ENCODE assay signal across 17 cellular contexts in genomic region chr3:196236169-196236568, GRCh38. TPM values are rescaled to one million over a fixed set of nuclear protein-coding genes. Genes with fewer than 3 reads are reported as not detected.
DNase-seq lines count a peak whose midpoint lies in the region; ATAC-seq and TF ChIP-seq lines count a peak whose summit lies in the region.
"Had no signal": no experiment of that assay in that cellular context is flagged by ENCODE, and none has a peak within 500 bp of the region (broad histone marks: within the 10 kb centered on the region; RNA-seq: fewer than 3 reads in every experiment).

No MANE protein-coding gene starts in this region.

- no peaks in the 10 kb centered on the region for H3K27me3 ChIP-seq in BLaER1 treated with 17β-estradiol and CSF1 and Interleukin-3, amounts not matched to agents 10 nM and 100 nM
- no peaks in the 10 kb centered on the region for H3K27me3 ChIP-seq in stomach smooth muscle (ENCODE audit: control insufficient read depth in 1 of 2, insufficient read depth in 2 of 2, low read length in 2 of 2)

- DNase-seq in natural killer cell (no peak), C1 segment of cervical spinal cord (lab: John Stamatoyannopoulos, UW) (no peak)
- no peak for DNase-seq in activated CD4-positive, alpha-beta T cell treated with anti-CD3 and anti-CD28 coated beads, Interleukin-2, amount 50 U/mL, for 4 hours
- DNase-seq: ACHN; CD8-positive, alpha-beta memory T cell; DMS79 treated with DMSO at 0.1 percent for 48 hours; NCI-H187; NCI-H69; RPMI8226; SIG-M5 had no signal

- no peak overlapping the region for H3K4me3 Mint-ChIP-seq in activated T-helper 17 cell treated with anti-CD3 and anti-CD28 coated beads, Interleukin-2, amount 50 U/mL, for 72 hours
- H3K4me3 Mint-ChIP-seq in natural killer cell, result no peak overlapping the region
- H3K4me3 Mint-ChIP-seq: B cell; CD8-positive, alpha-beta memory T cell had no signal

- peaks cover 31 to 77% (median 53%) of the 10 kb centered on the region in 11 experiments for H3K36me3 ChIP-seq in BLaER1 treated with 17β-estradiol and CSF1 and Interleukin-3, amounts not matched to agents 10 nM and 100 nM
- H3K36me3 ChIP-seq in stomach smooth muscle (ENCODE audit: control insufficient read depth in 2 of 2, insufficient read depth in 2 of 2, low read length in 2 of 2), result peaks cover 15 to 26% of the 10 kb centered on the region in 2 donors

- H3K4me1 Mint-ChIP-seq in activated T-helper 17 cell treated with anti-CD3 and anti-CD28 coated beads, Interleukin-2, amount 50 U/mL, for 72 hours, result peaks cover 19% of the 10 kb centered on the region
- peaks cover 28 to 32% of the 10 kb centered on the region in 2 donors for H3K4me1 Mint-ChIP-seq in natural killer cell

- H3K36me3 Mint-ChIP-seq in activated T-helper 17 cell treated with anti-CD3 and anti-CD28 coated beads, Interleukin-2, amount 50 U/mL, for 72 hours (ENCODE audit: low read depth), result peaks cover 71% of the 10 kb centered on the region
- H3K36me3 Mint-ChIP-seq in natural killer cell, result no peaks in the 10 kb centered on the region

- no peaks in the 10 kb centered on the region for H3K9me3 ChIP-seq in BLaER1 treated with 17β-estradiol and CSF1 and Interleukin-3, amounts not matched to agents 10 nM and 100 nM (replicated peaks in 1 of 11)
- H3K9me3 ChIP-seq in stomach smooth muscle (ENCODE audit: control insufficient read depth in 2 of 2, low read length in 2 of 2), result no peaks in the 10 kb centered on the region

- H4K20me1 ChIP-seq in BLaER1 treated with 17β-estradiol and CSF1 and Interleukin-3, amounts not matched to agents 10 nM and 100 nM, result peaks cover 0 to 39% (median 0%) of the 10 kb centered on the region in 11 experiments; a peak in 5 of 22 replicates

- peak overlapping the region in 7 of 11 experiments; percentile 52 to 76 (median 71); a peak in 12 of 22 replicates for H3K4me2 ChIP-seq in BLaER1 treated with 17β-estradiol and CSF1 and Interleukin-3, amounts not matched to agents 10 nM and 100 nM

- peaks cover 37 to 44% (median 39%) of the 10 kb centered on the region in 10 experiments for H3K4me1 ChIP-seq in BLaER1 treated with 17β-estradiol and CSF1 and Interleukin-3, amounts not matched to agents 10 nM and 100 nM
- H3K4me1 ChIP-seq in stomach smooth muscle (ENCODE audit: control insufficient read depth, insufficient read depth, low read length), result no peaks in the 10 kb centered on the region

- H3K27ac ChIP-seq in BLaER1 treated with 17β-estradiol and CSF1 and Interleukin-3, amounts not matched to agents 10 nM and 100 nM, result no peak overlapping the region
- peak overlapping the region; percentile 31 for H3K27ac ChIP-seq in stomach smooth muscle (ENCODE audit: low read length)

- no peak for ATAC-seq in activated T-helper 17 cell treated with anti-CD3 and anti-CD28 coated beads, Interleukin-2, amount 50 U/mL, for 72 hours (replicated peaks)
- ATAC-seq in natural killer cell (peak in 1 of 3 donors; percentile 19), GM21723 (IDR thresholded peaks at IDR 0.05; ENCODE audit: unreplicated experiment) (no peak)

- H3K27ac Mint-ChIP-seq in activated T-helper 17 cell treated with anti-CD3 and anti-CD28 coated beads, Interleukin-2, amount 50 U/mL, for 72 hours, result peak overlapping the region; percentile 68
- peak overlapping the region; percentile 53 to 60 for H3K27ac Mint-ChIP-seq in natural killer cell
- H3K27ac Mint-ChIP-seq: B cell had no signal

- TF ChIP-seq CTCF in natural killer cell (IDR thresholded peaks at IDR 0.05), result no peak

- H3K27me3 Mint-ChIP-seq in activated T-helper 17 cell treated with anti-CD3 and anti-CD28 coated beads, Interleukin-2, amount 50 U/mL, for 72 hours, result no peaks in the 10 kb centered on the region
- no peaks in the 10 kb centered on the region for H3K27me3 Mint-ChIP-seq in natural killer cell (ENCODE audit: low read depth in 2 of 2)
- H3K27me3 Mint-ChIP-seq: B cell; CD8-positive, alpha-beta memory T cell had no signal

- intact Hi-C loops in natural killer cell (cut with micrococcal nuclease), result no loop called here

- H3K9me3 Mint-ChIP-seq in activated T-helper 17 cell treated with anti-CD3 and anti-CD28 coated beads, Interleukin-2, amount 50 U/mL, for 72 hours, result no peaks in the 10 kb centered on the region
- H3K9me3 Mint-ChIP-seq in natural killer cell, result no peaks in the 10 kb centered on the region
- H3K9me3 Mint-ChIP-seq: CD8-positive, alpha-beta memory T cell had no signal

- H3K9ac ChIP-seq in BLaER1 treated with 17β-estradiol and CSF1 and Interleukin-3, amounts not matched to agents 10 nM and 100 nM, result no peak overlapping the region
- H3K9ac ChIP-seq in stomach smooth muscle (ENCODE audit: low read length in 2 of 2), result no peak overlapping the region

- H3K4me3 ChIP-seq in BLaER1 treated with 17β-estradiol and CSF1 and Interleukin-3, amounts not matched to agents 10 nM and 100 nM, result no peak overlapping the region
- H3K4me3 ChIP-seq in stomach smooth muscle (ENCODE audit: low read length in 2 of 2), result no peak overlapping the region

RNA-seq across cellular contexts. Expression of gene SLC51A, which starts 19.8 kb away (rescaled TPM):
- total RNA-seq in activated T-helper 17 cell treated with anti-CD3 and anti-CD28 coated beads, Interleukin-2, amount 50 U/mL, for 72 hours, result not detected
- total RNA-seq in natural killer cell, result not detected
- total RNA-seq: B cell; CD8-positive, alpha-beta memory T cell; G401; H4 had no signal

RNA-seq across cellular contexts. Expression of gene ZDHHC19, which starts 25.0 kb away (rescaled TPM):
- not detected for total RNA-seq in activated T-helper 17 cell treated with anti-CD3 and anti-CD28 coated beads, Interleukin-2, amount 50 U/mL, for 72 hours
- not detected for total RNA-seq in natural killer cell
- total RNA-seq: CD8-positive, alpha-beta memory T cell; G401; H4 had no signal

RNA-seq across cellular contexts. Expression of gene PCYT1A, which starts 51.4 kb away (rescaled TPM):
- 10 to 100 TPM; 50.8 to 62.0 TPM for total RNA-seq in activated T-helper 17 cell treated with anti-CD3 and anti-CD28 coated beads, Interleukin-2, amount 50 U/mL, for 72 hours
- total RNA-seq in natural killer cell, result 100 to 1,000 TPM; 105 to 123 (median 110) TPM
